In the genomic region with DNA sequence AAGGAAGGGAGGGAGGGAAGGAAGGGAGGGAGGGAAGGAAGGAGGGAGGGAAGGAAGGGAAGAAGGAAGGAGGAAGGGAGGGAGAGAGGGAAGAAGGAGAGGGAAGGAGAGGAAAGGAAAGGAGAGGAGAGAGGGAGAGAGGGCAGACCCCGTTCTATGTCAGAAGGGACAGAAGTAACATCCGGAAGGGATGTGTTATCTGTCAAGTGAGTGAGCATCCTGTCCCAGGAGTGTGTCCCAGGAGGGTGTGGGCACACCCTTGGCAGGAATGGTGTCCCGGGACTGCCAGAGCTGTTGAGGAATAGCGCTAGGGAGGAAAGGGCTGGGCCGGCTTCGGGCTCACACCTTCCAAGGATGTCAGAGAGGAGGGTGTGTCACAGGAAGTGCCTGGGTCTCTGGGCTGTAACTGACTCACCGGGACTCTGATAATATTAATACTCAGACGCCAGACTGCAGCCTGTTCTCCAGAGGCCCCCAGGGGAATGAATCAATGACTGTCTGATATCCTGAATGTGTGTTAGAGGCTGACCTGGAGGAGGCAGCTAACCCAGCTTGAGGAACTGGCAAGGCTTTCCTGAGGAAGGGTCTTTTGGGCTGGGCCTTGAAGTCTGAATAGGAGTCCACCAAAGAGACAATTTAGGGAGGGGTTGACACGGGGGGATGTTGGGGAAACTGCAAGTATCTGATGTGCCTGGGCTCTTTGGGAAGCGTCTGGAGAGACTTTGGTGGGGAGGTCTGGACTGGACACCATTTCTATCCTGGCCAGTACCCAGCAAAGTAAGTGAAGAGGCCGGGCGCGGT, we compare ENCODE assay signal across 10 cellular contexts. TPM values are rescaled to one million over a fixed set of nuclear protein-coding genes. Genes with fewer than 3 reads are reported as not detected.
DNase-seq lines count a peak whose midpoint lies in the region; ATAC-seq, FAIRE-seq and TF ChIP-seq lines count a peak whose summit lies in the region.
"Had no signal": no experiment of that assay in that cellular context is flagged by ENCODE, and none has a peak within 500 bp of the region (broad histone marks: within the 10 kb centered on the region; RNA-seq: fewer than 3 reads in every experiment).

No MANE protein-coding gene starts in this region.

- no peaks in the 10 kb centered on the region for H3K27me3 ChIP-seq in A673 (replicated peaks; ENCODE audit: insufficient read depth, low read depth, low read length, poor library complexity)

- peaks cover 7% of the 10 kb centered on the region for H3K27me3 Mint-ChIP-seq in activated CD8-positive, alpha-beta T cell treated with anti-CD3 and anti-CD28 coated beads, Interleukin-2, amount 10 ng/mL, durations not matched to agents 7 days and 5 days (ENCODE audit: low read depth)

- intact Hi-C loops in A673 (cut with micrococcal nuclease; ENCODE audit: unreplicated experiment) = no loop called here

- H3K27ac Mint-ChIP-seq in activated CD8-positive, alpha-beta T cell treated with anti-CD3 and anti-CD28 coated beads, Interleukin-2, amount 10 ng/mL, durations not matched to agents 7 days and 5 days = no peak overlapping the region

- H3K27ac ChIP-seq in A673 (ENCODE audit: low read depth, low read length, poor library complexity, severe bottlenecking) = no peak overlapping the region
- H3K27ac ChIP-seq: SK-N-MC had no signal

- no peak overlapping the region for H3K4me3 Mint-ChIP-seq in activated CD8-positive, alpha-beta T cell treated with anti-CD3 and anti-CD28 coated beads, Interleukin-2, amount 10 ng/mL, durations not matched to agents 7 days and 5 days

- POLR2A ChIA-PET in A673 (lab: Charles Lee; ENCODE audit: low non-redundant PET) = no interaction called here
- POLR2A ChIA-PET in activated CD8-positive, alpha-beta T cell treated with anti-CD3 and anti-CD28 coated beads, Interleukin-2, amount 10 ng/mL, durations not matched to agents 7 days and 5 days (lab: Charles Lee) = no interaction called here

- ATAC-seq in activated CD8-positive, alpha-beta T cell treated with anti-CD3 and anti-CD28 coated beads, Interleukin-2, amount 10 ng/mL, durations not matched to agents 7 days and 5 days = peak; percentile 40
- no peak for ATAC-seq in GM18502 (IDR thresholded peaks at IDR 0.05; ENCODE audit: poor library complexity, unreplicated experiment)

- no peaks in the 10 kb centered on the region for H3K36me3 Mint-ChIP-seq in activated CD8-positive, alpha-beta T cell treated with anti-CD3 and anti-CD28 coated beads, Interleukin-2, amount 10 ng/mL, durations not matched to agents 7 days and 5 days (ENCODE audit: low read depth)

- H3K4me1 ChIP-seq in A673 (ENCODE audit: insufficient read depth, low read length, poor library complexity, severe bottlenecking) = no peaks in the 10 kb centered on the region

- peak; percentile 39 for DNase-seq in A673 (ENCODE audit: low spot score)
- peak; percentile 99 for DNase-seq in H54 (ENCODE audit: insufficient read length, low spot score)
- DNase-seq in activated CD8-positive, alpha-beta T cell treated with anti-CD3 and anti-CD28 coated beads, Interleukin-2, amount 10 ng/mL, durations not matched to agents 7 days and 5 days = no peak
- DNase-seq in islet precursor cell = peak; percentile 96
- no peak for DNase-seq in T-helper 9 cell
- no peak for DNase-seq in OCI-M2 (lab: John Stamatoyannopoulos, UW; ENCODE audit: unreplicated experiment)
- DNase-seq in NCI-H524 (lab: John Stamatoyannopoulos, UW) = no peak
- DNase-seq: effector CD8-positive, alpha-beta T cell had no signal

- no peaks in the 10 kb centered on the region for H3K9me3 ChIP-seq in A673 (ENCODE audit: low read depth, low read length, poor library complexity, severe bottlenecking)

- BruUV-seq in A673 (replicated peaks; lab: Mats Ljungman, UMichigan) = no TSS peak

- no peaks in the 10 kb centered on the region for H3K9me3 Mint-ChIP-seq in activated CD8-positive, alpha-beta T cell treated with anti-CD3 and anti-CD28 coated beads, Interleukin-2, amount 10 ng/mL, durations not matched to agents 7 days and 5 days (ENCODE audit: insufficient read depth)

- FAIRE-seq in H54 (lab: Jason Lieb, UNC) = peak; percentile 38

- TF ChIP-seq CTCF in A673 (conservative IDR thresholded peaks at IDR 0.05; ENCODE audit: low read depth, low read length) = no peak

- H3K4me1 Mint-ChIP-seq in activated CD8-positive, alpha-beta T cell treated with anti-CD3 and anti-CD28 coated beads, Interleukin-2, amount 10 ng/mL, durations not matched to agents 7 days and 5 days (ENCODE audit: low read depth) = peaks cover 9% of the 10 kb centered on the region

- CTCF ChIA-PET in A673 (lab: Charles Lee) = no interaction called here
- CTCF ChIA-PET in activated CD8-positive, alpha-beta T cell treated with anti-CD3 and anti-CD28 coated beads, Interleukin-2, amount 10 ng/mL, durations not matched to agents 7 days and 5 days (lab: Charles Lee) = no interaction called here

- no peaks in the 10 kb centered on the region for H3K36me3 ChIP-seq in A673 (ENCODE audit: insufficient read depth, low read length, poor library complexity, severe bottlenecking)

- no peak overlapping the region for H3K4me3 ChIP-seq in A673 (ENCODE audit: low read depth, low read length, poor library complexity, severe bottlenecking)
- H3K4me3 ChIP-seq: SK-N-MC had no signal

- TF ChIP-seq POLR2A in H54 (IDR thresholded peaks at IDR 0.05; ENCODE audit: low read depth, low read length) = no peak

RNA-seq across cellular contexts. Expression of a gene that starts 18.9 kb away (rescaled TPM):
- 3,928 and 4,273 TPM in 2 replicates for total RNA-seq in A673 (2021)
- total RNA-seq in activated CD8-positive, alpha-beta T cell treated with anti-CD3 and anti-CD28 coated beads, Interleukin-2, amount 10 ng/mL, durations not matched to agents 7 days and 5 days = over 10,000 TPM; 13,463 to 13,594 TPM

RNA-seq across cellular contexts. Expression of a gene that starts 35.7 kb away (rescaled TPM):
- total RNA-seq in A673 (2021) = 18.4 and 18.9 TPM in 2 replicates
- 10 to 100 TPM; 15.6 to 16.0 TPM for total RNA-seq in activated CD8-positive, alpha-beta T cell treated with anti-CD3 and anti-CD28 coated beads, Interleukin-2, amount 10 ng/mL, durations not matched to agents 7 days and 5 days

RNA-seq across cellular contexts. Expression of a gene that starts 43.3 kb away (rescaled TPM):
- total RNA-seq in A673 (2021) = 475 and 479 TPM in 2 replicates
- 10 to 100 TPM; 14.3 to 16.2 TPM for total RNA-seq in activated CD8-positive, alpha-beta T cell treated with anti-CD3 and anti-CD28 coated beads, Interleukin-2, amount 10 ng/mL, durations not matched to agents 7 days and 5 days

Comparison
In these comparisons a context has a peak if more than half of its experiments do, and no peak if none do; other contexts are left out.
1. DNase-seq: peak in A673 (single experiment), H54 (single experiment) and islet precursor cell (single experiment); none in activated CD8-positive, alpha-beta T cell treated with anti-CD3 and anti-CD28 coated beads, Interleukin-2, amount 10 ng/mL, durations not matched to agents 7 days and 5 days (single experiment), T-helper 9 cell (single experiment), OCI-M2 (single experiment) and NCI-H524 (0 of 2).
2. RNA of a gene that starts 43.3 kb away (total RNA-seq): 475 to 479 TPM in A673; 14.3 to 16.2 TPM in activated CD8-positive, alpha-beta T cell treated with anti-CD3 and anti-CD28 coated beads, Interleukin-2, amount 10 ng/mL, durations not matched to agents 7 days and 5 days; every median in the first group is over 10 times any median in the second.